28 cellular contexts compared by ENCODE assay signal in the genomic region with DNA sequence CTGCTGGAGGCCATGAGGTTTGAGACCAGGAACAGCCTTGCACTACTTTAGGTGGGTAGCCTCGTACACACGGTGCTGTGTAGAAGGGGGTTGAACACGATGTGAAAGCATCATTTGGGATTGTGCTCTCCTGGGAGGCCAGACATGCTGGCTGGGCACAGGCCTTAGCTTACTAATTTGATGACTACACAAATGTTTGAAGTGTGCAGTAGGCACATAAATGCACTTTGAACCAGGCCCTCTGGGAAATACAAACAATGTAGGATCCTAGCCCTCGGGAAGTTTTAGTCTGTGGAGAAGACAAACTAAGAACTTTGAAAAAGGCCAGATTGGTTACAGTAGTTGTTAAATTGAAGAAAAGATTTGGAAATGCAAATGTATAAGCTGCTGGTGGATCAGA.
"Had no signal": no experiment of that assay in that cellular context is flagged by ENCODE, and none has a peak within 500 bp of the region (broad histone marks: within the 10 kb centered on the region; RNA-seq: fewer than 3 reads in every experiment).

No MANE protein-coding gene starts in this region.

- H2AFZ ChIP-seq: neural progenitor cell had no signal

- H3K27ac ChIP-seq: colonic mucosa, esophagus muscularis mucosa, foreskin keratinocyte, gastroesophageal sphincter, heart left ventricle, neural progenitor cell, suprapubic skin had no signal

- H3K27me3 Mint-ChIP-seq: central memory CD8-positive, alpha-beta T cell; dendritic cell treated with granulocyte-macrophage colony-stimulating factor and Interleukin-4, amounts not matched to agents 40 ng/mL and 50 ng/mL, for 4 days; memory B cell; naive B cell; natural killer cell treated with Interleukin-12 subunit alpha and Interleukin-12 subunit beta and Interleukin-15 and Interleukin-18, amount 100 ng/mL, for 72 hours; stimulated activated naive CD8-positive, alpha-beta T cell treated with anti-CD3 and anti-CD28 coated beads, Interleukin-15, amount 100 ng/mL, for 72 hours had no signal

- H3K36me3 Mint-ChIP-seq: natural killer cell treated with Interleukin-12 subunit alpha and Interleukin-12 subunit beta and Interleukin-15 and Interleukin-18, amount 100 ng/mL, for 72 hours had no signal

- H3K36me3 ChIP-seq: colonic mucosa, neural progenitor cell had no signal

- H3K4me1 Mint-ChIP-seq: neural progenitor cell had no signal

- H3K4me2 ChIP-seq: neural progenitor cell, smooth muscle cell had no signal

- H3K27ac Mint-ChIP-seq: dendritic cell treated with granulocyte-macrophage colony-stimulating factor and Interleukin-4, amounts not matched to agents 40 ng/mL and 50 ng/mL, for 4 days; memory B cell; natural killer cell treated with Interleukin-12 subunit alpha and Interleukin-12 subunit beta and Interleukin-15 and Interleukin-18, amount 100 ng/mL, for 72 hours; neural progenitor cell had no signal

- H3K27me3 ChIP-seq: colonic mucosa, esophagus muscularis mucosa, foreskin keratinocyte, gastroesophageal sphincter, heart left ventricle, neural progenitor cell, suprapubic skin had no signal

- H3K9me3 ChIP-seq: colonic mucosa, suprapubic skin had no signal

- DNase-seq: colonic mucosa; effector CD8-positive, alpha-beta T cell; foreskin keratinocyte; heart left ventricle; hippocampal formation; left cardiac atrium; left ventricle myocardium superior; naive B cell; stimulated activated CD4-positive, alpha-beta T cell treated with anti-CD3 and anti-CD28 coated beads, Interleukin-12 subunit alpha, Interleukin-12 subunit beta, amount 100 ng/mL, for 4 hours; stimulated activated CD4-positive, alpha-beta T cell treated with anti-CD3 and anti-CD28 coated beads, Interleukin-1b, Interleukin-23, amount 100 ng/mL, for 48 hours; stimulated activated CD4-positive, alpha-beta T cell treated with anti-CD3 and anti-CD28 coated beads, Interleukin-4, amount 100 ng/mL, for 1 hour; stimulated activated CD8-positive, alpha-beta memory T cell treated with anti-CD3 and anti-CD28 coated beads, Interleukin-4, amount 100 ng/mL, for 48 hours; stimulated activated naive CD4-positive, alpha-beta T cell; stimulated activated naive CD8-positive, alpha-beta T cell treated with anti-CD3 and anti-CD28 coated beads, Interleukin-15, amount 100 ng/mL, for 72 hours; trophoblast cell had no signal

- H3K4me3 Mint-ChIP-seq: central memory CD8-positive, alpha-beta T cell; dendritic cell treated with granulocyte-macrophage colony-stimulating factor and Interleukin-4, amounts not matched to agents 40 ng/mL and 50 ng/mL, for 4 days; memory B cell; naive B cell; natural killer cell treated with Interleukin-12 subunit alpha and Interleukin-12 subunit beta and Interleukin-15 and Interleukin-18, amount 100 ng/mL, for 72 hours; neural progenitor cell; stimulated activated naive CD8-positive, alpha-beta T cell treated with anti-CD3 and anti-CD28 coated beads, Interleukin-15, amount 100 ng/mL, for 72 hours had no signal

- H3K4me3 ChIP-seq: colonic mucosa, esophagus muscularis mucosa, gastroesophageal sphincter, heart left ventricle, lung, neural progenitor cell, smooth muscle cell, suprapubic skin had no signal

- ATAC-seq: foreskin keratinocyte; gastroesophageal sphincter; heart left ventricle; left cardiac atrium; left ventricle myocardium superior; natural killer cell treated with Interleukin-12 subunit alpha and Interleukin-12 subunit beta and Interleukin-15 and Interleukin-18, amount 100 ng/mL, for 72 hours; sciatic nerve; stimulated activated naive CD8-positive, alpha-beta T cell treated with anti-CD3 and anti-CD28 coated beads, Interleukin-15, amount 100 ng/mL, for 72 hours had no signal

- H3K4me1 ChIP-seq: colonic mucosa, esophagus muscularis mucosa, foreskin keratinocyte, gastroesophageal sphincter, neural progenitor cell, suprapubic skin had no signal

- FAIRE-seq: endothelial cell of umbilical vein, islet of Langerhans had no signal

- H3K9me3 Mint-ChIP-seq: central memory CD8-positive, alpha-beta T cell; dendritic cell treated with granulocyte-macrophage colony-stimulating factor and Interleukin-4, amounts not matched to agents 40 ng/mL and 50 ng/mL, for 4 days; memory B cell; natural killer cell treated with Interleukin-12 subunit alpha and Interleukin-12 subunit beta and Interleukin-15 and Interleukin-18, amount 100 ng/mL, for 72 hours had no signal

- H3K9ac ChIP-seq: neural progenitor cell had no signal
